ENCODE assay signal across 10 cellular contexts in the genomic region with DNA sequence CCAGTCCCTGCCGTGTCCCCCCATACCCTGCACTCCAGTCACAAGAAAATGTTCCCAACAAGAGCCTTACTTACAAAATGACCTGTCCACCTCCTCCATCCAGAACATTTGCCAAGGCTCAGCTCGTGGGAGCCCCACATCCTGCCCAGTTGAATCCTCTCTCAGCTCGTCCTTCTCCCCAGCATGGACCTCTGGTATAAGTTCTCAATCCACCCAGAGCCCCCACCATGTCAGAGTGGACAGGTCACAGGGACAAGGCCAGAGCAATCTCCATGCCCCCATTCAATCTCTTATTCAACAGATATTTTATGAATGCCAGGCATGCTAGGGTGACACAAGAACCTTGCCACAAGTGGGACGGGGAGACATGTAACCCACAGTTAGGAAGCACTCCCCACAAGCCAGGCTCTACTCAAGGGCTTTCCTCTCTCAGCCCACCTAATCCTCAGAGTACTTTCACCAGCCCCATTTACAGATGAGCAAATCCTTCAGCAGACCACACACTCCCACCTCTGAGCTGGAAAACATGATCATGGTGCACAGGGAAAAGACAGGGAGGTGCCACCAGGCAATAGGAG. TPM values are rescaled to one million over a fixed set of nuclear protein-coding genes. Genes with fewer than 3 reads are reported as not detected.
DNase-seq lines count a peak whose midpoint lies in the region; ATAC-seq and TF ChIP-seq lines count a peak whose summit lies in the region.
"Had no signal": no experiment of that assay in that cellular context is flagged by ENCODE, and none has a peak within 500 bp of the region (broad histone marks: within the 10 kb centered on the region; RNA-seq: fewer than 3 reads in every experiment).

No MANE protein-coding gene starts in this region.

- H3K9me3 ChIP-seq in right lobe of liver (no peaks in the 10 kb centered on the region), thoracic aorta (no peaks in the 10 kb centered on the region)

- peaks cover 78% of the 10 kb centered on the region for H3K4me1 Mint-ChIP-seq in activated T-cell treated with anti-CD3 and anti-CD28 coated beads, Interleukin-2, amount 50 U/mL, for 72 hours (ENCODE audit: low read depth)
- peaks cover 34% of the 10 kb centered on the region for H3K4me1 Mint-ChIP-seq in WTC11

- no peak for ATAC-seq in activated T-cell treated with anti-CD3 and anti-CD28 coated beads, Interleukin-2, amount 50 U/mL, for 72 hours (replicated peaks in 1 of 2)
- ATAC-seq in WTC11: no peak
- no peak for ATAC-seq in right lobe of liver
- peak; percentile 8 for ATAC-seq in thoracic aorta (ENCODE audit: insufficient number of reproducible peaks, low FRiP score, low read depth)
- ATAC-seq in GM21447 (IDR thresholded peaks at IDR 0.05; ENCODE audit: unreplicated experiment): no peak

- intact Hi-C loops in right lobe of liver (cut with DNase I) (no loop called here), head of caudate nucleus (cut with DNase I) (no loop called here)

- H3K4me3 ChIP-seq in right lobe of liver (no peak overlapping the region), thoracic aorta (no peak overlapping the region)

- TF ChIP-seq POLR2A in right lobe of liver (IDR thresholded peaks at IDR 0.05): no peak

- TF ChIP-seq CTCF in WTC11 (IDR thresholded peaks at IDR 0.05): no peak
- TF ChIP-seq CTCF in right lobe of liver (IDR thresholded peaks at IDR 0.05): no peak
- no peak for TF ChIP-seq CTCF in thoracic aorta (IDR thresholded peaks at IDR 0.05)

- H3K27ac ChIP-seq in right lobe of liver (peak overlapping the region in 2 of 3 donors; percentile 51 to 67), thoracic aorta (no peak overlapping the region)

- H3K27me3 ChIP-seq in right lobe of liver (no peaks in the 10 kb centered on the region), thoracic aorta (replicated peaks; ENCODE audit: insufficient read depth) (no peaks in the 10 kb centered on the region)

- H3K36me3 Mint-ChIP-seq in activated T-cell treated with anti-CD3 and anti-CD28 coated beads, Interleukin-2, amount 50 U/mL, for 72 hours (ENCODE audit: insufficient read depth in 2 of 2): peaks cover 8 to 20% of the 10 kb centered on the region in 2 donors
- peaks cover 76% of the 10 kb centered on the region for H3K36me3 Mint-ChIP-seq in WTC11

- H3K36me3 ChIP-seq in right lobe of liver (peaks cover 0 to 72% (median 10%) of the 10 kb centered on the region in 4 donors), thoracic aorta (peaks cover 43% of the 10 kb centered on the region)

- POLR2A ChIA-PET in WTC11 (lab: Charles Lee): interaction anchor here (0.8 kb wide), 1 partner anchor 89 kb away, joined by 3 read pairs; no protein-coding TSS in a partner anchor

- DNase-seq in activated T-cell treated with anti-CD3 and anti-CD28 coated beads, Interleukin-2, amount 50 U/mL, for 72 hours: no peak
- no peak for DNase-seq in activated T-cell treated with anti-CD3 and anti-CD28 coated beads, Interleukin-2, amount 50 U/mL, for 48 hours
- DNase-seq in WTC11 (ENCODE audit: low spot score) (no peak), right lobe of liver (no peak), thoracic aorta (ENCODE audit: low spot score) (no peak), HPDE6-E6E7 (ENCODE audit: extremely low spot score) (no peak), head of caudate nucleus (no peak)
- DNase-seq: islet precursor cell, SW 1271 had no signal

- CTCF ChIA-PET in WTC11 (lab: Charles Lee): interaction anchor here (0.5 kb wide), 1 partner anchor 28 kb away, joined by 3 read pairs; no protein-coding TSS in a partner anchor

- H3K4me1 ChIP-seq in right lobe of liver (peaks cover 0 to 4% (median 0%) of the 10 kb centered on the region in 4 donors), thoracic aorta (ENCODE audit: control insufficient read depth in 1 of 2, low read depth in 2 of 2) (peaks cover 0 to 3% of the 10 kb centered on the region in 2 donors)

- no peaks in the 10 kb centered on the region for H3K9me3 Mint-ChIP-seq in activated T-cell treated with anti-CD3 and anti-CD28 coated beads, Interleukin-2, amount 50 U/mL, for 72 hours
- H3K9me3 Mint-ChIP-seq in WTC11: no peaks in the 10 kb centered on the region

- peak overlapping the region; percentile 67 to 84 for H3K4me3 Mint-ChIP-seq in activated T-cell treated with anti-CD3 and anti-CD28 coated beads, Interleukin-2, amount 50 U/mL, for 72 hours
- H3K4me3 Mint-ChIP-seq in WTC11: no peak overlapping the region

- WGBS in right lobe of liver (ENCODE audit: insufficient coverage, low coverage, low lambda C conversion rate, missing lambda C conversion rate): 81% methylated on average over 3 of the region's 4 CpGs

- no peaks in the 10 kb centered on the region for H3K27me3 Mint-ChIP-seq in activated T-cell treated with anti-CD3 and anti-CD28 coated beads, Interleukin-2, amount 50 U/mL, for 72 hours (ENCODE audit: low read depth)
- no peaks in the 10 kb centered on the region for H3K27me3 Mint-ChIP-seq in WTC11 (ENCODE audit: low read depth)

- H3K27ac Mint-ChIP-seq in activated T-cell treated with anti-CD3 and anti-CD28 coated beads, Interleukin-2, amount 50 U/mL, for 72 hours: peak overlapping the region; percentile 75
- peak overlapping the region; percentile 77; the same call in 1 of the 2 replicates for H3K27ac Mint-ChIP-seq in WTC11

TF ChIP-seq in WTC11, 78 proteins besides CTCF, POLR2A, EP300 and RAD21 (continues in another document):
- TF ChIP-seq SMAD3 (CRISPR knock-in tag; IDR thresholded peaks at IDR 0.05; ENCODE audit: borderline replicate concordance): no peak
- TF ChIP-seq RORB (CRISPR knock-in tag; IDR thresholded peaks at IDR 0.05): no peak
- TF ChIP-seq, protein P1, sequence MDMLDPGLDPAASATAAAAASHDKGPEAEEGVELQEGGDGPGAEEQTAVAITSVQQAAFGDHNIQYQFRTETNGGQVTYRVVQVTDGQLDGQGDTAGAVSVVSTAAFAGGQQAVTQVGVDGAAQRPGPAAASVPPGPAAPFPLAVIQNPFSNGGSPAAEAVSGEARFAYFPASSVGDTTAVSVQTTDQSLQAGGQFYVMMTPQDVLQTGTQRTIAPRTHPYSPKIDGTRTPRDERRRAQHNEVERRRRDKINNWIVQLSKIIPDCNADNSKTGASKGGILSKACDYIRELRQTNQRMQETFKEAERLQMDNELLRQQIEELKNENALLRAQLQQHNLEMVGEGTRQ (CRISPR knock-in tag; IDR thresholded peaks at IDR 0.05): no peak
- TF ChIP-seq EMX1 (CRISPR knock-in tag; IDR thresholded peaks at IDR 0.05): no peak
- TF ChIP-seq, protein P2, sequence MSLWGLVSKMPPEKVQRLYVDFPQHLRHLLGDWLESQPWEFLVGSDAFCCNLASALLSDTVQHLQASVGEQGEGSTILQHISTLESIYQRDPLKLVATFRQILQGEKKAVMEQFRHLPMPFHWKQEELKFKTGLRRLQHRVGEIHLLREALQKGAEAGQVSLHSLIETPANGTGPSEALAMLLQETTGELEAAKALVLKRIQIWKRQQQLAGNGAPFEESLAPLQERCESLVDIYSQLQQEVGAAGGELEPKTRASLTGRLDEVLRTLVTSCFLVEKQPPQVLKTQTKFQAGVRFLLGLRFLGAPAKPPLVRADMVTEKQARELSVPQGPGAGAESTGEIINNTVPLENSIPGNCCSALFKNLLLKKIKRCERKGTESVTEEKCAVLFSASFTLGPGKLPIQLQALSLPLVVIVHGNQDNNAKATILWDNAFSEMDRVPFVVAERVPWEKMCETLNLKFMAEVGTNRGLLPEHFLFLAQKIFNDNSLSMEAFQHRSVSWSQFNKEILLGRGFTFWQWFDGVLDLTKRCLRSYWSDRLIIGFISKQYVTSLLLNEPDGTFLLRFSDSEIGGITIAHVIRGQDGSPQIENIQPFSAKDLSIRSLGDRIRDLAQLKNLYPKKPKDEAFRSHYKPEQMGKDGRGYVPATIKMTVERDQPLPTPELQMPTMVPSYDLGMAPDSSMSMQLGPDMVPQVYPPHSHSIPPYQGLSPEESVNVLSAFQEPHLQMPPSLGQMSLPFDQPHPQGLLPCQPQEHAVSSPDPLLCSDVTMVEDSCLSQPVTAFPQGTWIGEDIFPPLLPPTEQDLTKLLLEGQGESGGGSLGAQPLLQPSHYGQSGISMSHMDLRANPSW (CRISPR knock-in tag; conservative IDR thresholded peaks at IDR 0.05; ENCODE audit: low read depth): no peak
- no peak for TF ChIP-seq PRRX2 (CRISPR knock-in tag; IDR thresholded peaks at IDR 0.05)
- TF ChIP-seq NFATC4 (CRISPR knock-in tag; IDR thresholded peaks at IDR 0.05): no peak
- no peak for TF ChIP-seq ESRRA (CRISPR knock-in tag; IDR thresholded peaks at IDR 0.05; ENCODE audit: borderline replicate concordance)

RNA-seq across cellular contexts. Expression of a gene that starts 15.1 kb away (rescaled TPM):
- total RNA-seq in activated T-cell treated with anti-CD3 and anti-CD28 coated beads, Interleukin-2, amount 50 U/mL, for 72 hours: 10 to 100 TPM; 28.8 to 31.6 TPM
- total RNA-seq in WTC11 (2021): 37.7 to 42.0 TPM (median 39.2 TPM) in 3 replicates
- 10 to 100 TPM in 5 of 6 experiments, 1 to 10 TPM in 1; 8.1 to 18.0 (median 15.0) TPM for total RNA-seq in right lobe of liver
- total RNA-seq in thoracic aorta: 10 to 100 TPM; 21.7 to 33.2 TPM

RNA-seq across cellular contexts. Expression of a gene that starts 17.7 kb away (rescaled TPM):
- 10 to 100 TPM; 11.4 to 11.9 TPM for total RNA-seq in activated T-cell treated with anti-CD3 and anti-CD28 coated beads, Interleukin-2, amount 50 U/mL, for 72 hours
- total RNA-seq in WTC11 (2021) (16.1 to 18.3 TPM (median 16.4 TPM) in 3 replicates), right lobe of liver (1 to 10 TPM; 1.9 to 3.9 (median 3.4) TPM), thoracic aorta (10 to 100 TPM in 1 of 2 donors, 1 to 10 TPM in 1; 7.9 to 10.3 TPM)

RNA-seq across cellular contexts. Expression of a gene that starts 40.0 kb away (rescaled TPM):
- total RNA-seq in activated T-cell treated with anti-CD3 and anti-CD28 coated beads, Interleukin-2, amount 50 U/mL, for 72 hours: 10 to 100 TPM; 39.6 to 43.2 TPM
- 49.8 to 50.8 TPM (median 49.9 TPM) in 3 replicates for total RNA-seq in WTC11 (2021)
- 10 to 100 TPM; 12.3 to 14.8 (median 13.5) TPM for total RNA-seq in right lobe of liver
- 10 to 100 TPM; 23.7 to 26.9 TPM for total RNA-seq in thoracic aorta

RNA-seq across cellular contexts. Expression of a gene that starts 52.5 kb away (rescaled TPM):
- 10 to 100 TPM; 65.7 to 75.6 TPM for total RNA-seq in activated T-cell treated with anti-CD3 and anti-CD28 coated beads, Interleukin-2, amount 50 U/mL, for 72 hours
- total RNA-seq in WTC11 (2021): 65.4 to 67.6 TPM (median 65.9 TPM) in 3 replicates
- 10 to 100 TPM; 15.4 to 35.7 (median 30.5) TPM for total RNA-seq in right lobe of liver
- 10 to 100 TPM; 46.6 to 49.8 TPM for total RNA-seq in thoracic aorta

Comparison
In these comparisons a context has a peak if more than half of its experiments do, and no peak if none do; other contexts are left out.
1. H3K27ac ChIP-seq: peak in right lobe of liver (2 of 3); none in thoracic aorta (0 of 2).